20 cellular contexts compared by ENCODE assay signal in the genomic region with DNA sequence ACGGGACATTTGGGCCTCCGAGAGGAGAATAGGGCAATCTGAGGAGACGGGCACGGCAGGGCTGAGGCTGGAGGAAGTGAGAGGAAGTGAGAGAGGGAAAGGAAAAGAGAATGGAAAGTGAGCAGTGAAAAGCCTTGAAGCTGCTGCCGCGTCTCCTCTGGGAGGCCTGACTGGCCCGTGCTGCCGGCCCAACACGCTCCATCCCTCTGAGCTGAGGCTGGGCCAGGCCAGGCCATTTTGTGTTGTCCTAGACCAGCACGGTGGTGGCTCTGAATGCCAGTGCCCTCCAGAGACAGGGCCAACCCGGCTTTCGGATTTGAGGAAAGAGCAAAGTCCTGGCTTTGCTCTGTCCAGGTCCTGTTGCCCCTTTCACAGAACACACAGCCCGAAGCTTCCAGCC.
"Had no signal": no experiment of that assay in that cellular context is flagged by ENCODE, and none has a peak within 500 bp of the region (broad histone marks: within the 10 kb centered on the region; RNA-seq: fewer than 3 reads in every experiment).

No MANE protein-coding gene starts in this region.

- H3K9me3 ChIP-seq: esophagus squamous epithelium, gastroesophageal sphincter, left ventricle myocardium inferior, psoas muscle, right lobe of liver, uterus had no signal

- H3K27me3 ChIP-seq: esophagus squamous epithelium, right lobe of liver, uterus had no signal

- H3K27me3 Mint-ChIP-seq: dendritic cell treated with granulocyte-macrophage colony-stimulating factor and Interleukin-4, amounts not matched to agents 40 ng/mL and 50 ng/mL, for 4 days; stimulated activated naive CD8-positive, alpha-beta T cell treated with anti-CD3 and anti-CD28 coated beads, Interleukin-15, Interleukin-2, amounts not matched to agents 100 ng/mL and 50 ng/mL, for 24 hours had no signal

- H3K4me1 ChIP-seq: esophagus squamous epithelium, gastroesophageal sphincter, left ventricle myocardium inferior, psoas muscle, right lobe of liver, uterus had no signal

- H3K27ac Mint-ChIP-seq: dendritic cell treated with granulocyte-macrophage colony-stimulating factor and Interleukin-4, amounts not matched to agents 40 ng/mL and 50 ng/mL, for 4 days; effector memory CD8-positive, alpha-beta T cell; nephron; stimulated activated effector memory CD8-positive, alpha-beta T cell treated with anti-CD3 and anti-CD28 coated beads, Interleukin-12 subunit alpha, Interleukin-12 subunit beta, amount 100 ng/mL, for 72 hours; stimulated activated naive CD8-positive, alpha-beta T cell treated with anti-CD3 and anti-CD28 coated beads, Interleukin-15, Interleukin-2, amounts not matched to agents 100 ng/mL and 50 ng/mL, for 24 hours had no signal

- ATAC-seq: effector memory CD8-positive, alpha-beta T cell; gastroesophageal sphincter; psoas muscle; stimulated activated effector memory CD8-positive, alpha-beta T cell treated with anti-CD3 and anti-CD28 coated beads, Interleukin-12 subunit alpha, Interleukin-12 subunit beta, amount 100 ng/mL, for 72 hours had no signal

- H3K9me3 Mint-ChIP-seq: dendritic cell treated with granulocyte-macrophage colony-stimulating factor and Interleukin-4, amounts not matched to agents 40 ng/mL and 50 ng/mL, for 4 days; effector memory CD8-positive, alpha-beta T cell; nephron; stimulated activated effector memory CD8-positive, alpha-beta T cell treated with anti-CD3 and anti-CD28 coated beads, Interleukin-12 subunit alpha, Interleukin-12 subunit beta, amount 100 ng/mL, for 72 hours; stimulated activated naive CD8-positive, alpha-beta T cell treated with anti-CD3 and anti-CD28 coated beads, Interleukin-15, Interleukin-2, amounts not matched to agents 100 ng/mL and 50 ng/mL, for 24 hours had no signal

- H3K36me3 ChIP-seq: esophagus squamous epithelium, gastroesophageal sphincter, left ventricle myocardium inferior, right lobe of liver, uterus had no signal

- H3K27ac ChIP-seq: esophagus squamous epithelium, gastroesophageal sphincter, left ventricle myocardium inferior, psoas muscle, right lobe of liver, uterus had no signal

- DNase-seq: effector memory CD8-positive, alpha-beta T cell; esophagus squamous epithelium; foreskin fibroblast; glutamatergic neuron; left ventricle myocardium inferior; mesenchymal stem cell; naive B cell; psoas muscle; retina; stimulated activated CD4-positive, alpha-beta T cell treated with anti-CD3 and anti-CD28 coated beads, Interleukin-4, amount 100 ng/mL, for 1 hour; stimulated activated CD8-positive, alpha-beta memory T cell treated with anti-CD3 and anti-CD28 coated beads, Interleukin-4, amount 100 ng/mL, for 48 hours; trophoblast cell; uterus had no signal

- H3K4me3 Mint-ChIP-seq: dendritic cell treated with granulocyte-macrophage colony-stimulating factor and Interleukin-4, amounts not matched to agents 40 ng/mL and 50 ng/mL, for 4 days; effector memory CD8-positive, alpha-beta T cell; naive B cell; nephron; stimulated activated effector memory CD8-positive, alpha-beta T cell treated with anti-CD3 and anti-CD28 coated beads, Interleukin-12 subunit alpha, Interleukin-12 subunit beta, amount 100 ng/mL, for 72 hours; stimulated activated naive CD8-positive, alpha-beta T cell treated with anti-CD3 and anti-CD28 coated beads, Interleukin-15, Interleukin-2, amounts not matched to agents 100 ng/mL and 50 ng/mL, for 24 hours had no signal

- H3K4me3 ChIP-seq: esophagus squamous epithelium, gastroesophageal sphincter, left ventricle myocardium inferior, lung, psoas muscle, right lobe of liver, uterus had no signal

- H3K4me1 Mint-ChIP-seq: nephron; stimulated activated effector memory CD8-positive, alpha-beta T cell treated with anti-CD3 and anti-CD28 coated beads, Interleukin-12 subunit alpha, Interleukin-12 subunit beta, amount 100 ng/mL, for 72 hours had no signal

- H3K36me3 Mint-ChIP-seq: naive B cell; stimulated activated effector memory CD8-positive, alpha-beta T cell treated with anti-CD3 and anti-CD28 coated beads, Interleukin-12 subunit alpha, Interleukin-12 subunit beta, amount 100 ng/mL, for 72 hours had no signal
